In the genomic region with DNA sequence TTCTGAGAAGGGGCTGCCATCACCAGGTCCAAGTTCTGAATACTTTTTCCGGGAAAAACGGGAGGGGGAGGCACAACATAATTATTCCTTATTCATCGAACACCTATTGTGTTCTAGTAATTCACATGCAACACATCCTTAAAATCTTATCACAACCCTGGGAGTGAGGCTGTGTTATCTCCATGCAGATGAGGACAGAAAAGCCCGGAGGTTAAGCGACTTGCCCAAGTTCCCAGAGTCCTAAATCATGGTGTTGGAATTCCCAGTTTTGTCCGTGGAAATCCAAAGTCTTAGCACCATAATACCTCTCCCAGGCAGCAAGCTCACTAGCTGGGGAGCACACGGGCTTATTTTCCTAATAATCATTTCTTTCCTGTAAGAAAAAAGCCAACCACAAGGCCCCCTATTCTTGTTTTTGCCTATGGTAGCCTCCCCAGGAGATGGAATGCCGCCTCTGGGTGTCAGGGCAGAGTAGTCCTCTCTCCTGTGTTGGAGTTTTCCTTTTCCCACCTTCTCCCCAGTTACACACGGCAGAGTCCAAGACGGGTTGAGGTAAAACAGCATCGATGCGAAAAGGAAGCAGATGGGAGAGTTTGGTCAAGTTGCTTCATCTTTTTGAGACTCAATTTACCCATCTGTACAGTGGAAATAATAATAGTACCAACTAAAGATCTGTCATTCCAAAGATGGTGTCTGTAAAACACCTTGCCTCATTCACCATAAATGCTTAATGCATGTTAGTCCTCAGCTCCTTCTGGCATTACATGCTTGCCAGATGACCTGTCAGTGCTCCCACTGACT, we compare ENCODE assay signal across 8 cellular contexts.
DNase-seq lines count a peak whose midpoint lies in the region; ATAC-seq and TF ChIP-seq lines count a peak whose summit lies in the region.

No MANE protein-coding gene starts in this region.

- H3K36me3 ChIP-seq in ACC112 (ENCODE audit: insufficient read depth, low read length) = no peaks in the 10 kb centered on the region
- H3K36me3 ChIP-seq in NT2/D1 (ENCODE audit: insufficient read depth, insufficient read length, low read length) = peaks cover 4% of the 10 kb centered on the region

- peak overlapping the region; percentile 84 to 93 (median 87) for H3K4me3 Mint-ChIP-seq in nephron

- TF ChIP-seq CTCF in epithelial cell of proximal tubule (conservative IDR thresholded peaks at IDR 0.05; ENCODE audit: low read depth, low read length) = peak; percentile 35
- no peak for TF ChIP-seq CTCF in nephron (IDR thresholded peaks at IDR 0.05; ENCODE audit: unreplicated experiment in 3 of 3)

- no peaks in the 10 kb centered on the region for H3K79me2 ChIP-seq in ACC112 (ENCODE audit: control insufficient read depth, insufficient read depth, low read length, unreplicated experiment)

- H3K27me3 ChIP-seq in ACC112 (ENCODE audit: insufficient read depth, low read length) (no peaks in the 10 kb centered on the region), NT2/D1 (ENCODE audit: insufficient read depth, insufficient read length) (peaks cover 6% of the 10 kb centered on the region)

- no peak for ATAC-seq in HG03469 (IDR thresholded peaks at IDR 0.05; ENCODE audit: unreplicated experiment)

- H3K4me3 ChIP-seq in ACC112 (ENCODE audit: low read depth, low read length) (peak overlapping the region; percentile 96), NT2/D1 (ENCODE audit: insufficient read length, low read depth) (peak overlapping the region; percentile 53), epithelial cell of proximal tubule (ENCODE audit: low read depth, low read length) (peak overlapping the region; percentile 83)

- H3K9me3 Mint-ChIP-seq in nephron = no peaks in the 10 kb centered on the region

- no peaks in the 10 kb centered on the region for H3K9me3 ChIP-seq in NT2/D1 (ENCODE audit: insufficient read depth, low read length)

- peaks cover 62% of the 10 kb centered on the region for H3K4me1 Mint-ChIP-seq in nephron

- H3K4me1 ChIP-seq in ACC112 (ENCODE audit: control insufficient read depth, insufficient read depth, low read length, unreplicated experiment) (peaks cover 4% of the 10 kb centered on the region), NT2/D1 (ENCODE audit: insufficient read depth, insufficient read length) (peaks cover 11% of the 10 kb centered on the region)

- H3K27ac ChIP-seq in ACC112 (ENCODE audit: low read depth, low read length) = no peak overlapping the region

- DNase-seq in NT2/D1 (ENCODE audit: low read depth, low spot score) (no peak), epithelial cell of proximal tubule (ENCODE audit: low read depth) (no peak), nucleus accumbens (lab: John Stamatoyannopoulos, UW) (no peak), NCI-H2171 treated with DMSO at 0.1 percent for 48 hours (lab: John Stamatoyannopoulos, UW) (no peak), A172 (ENCODE audit: low spot score) (no peak)

- H3K27ac Mint-ChIP-seq in nephron = peak overlapping the region; percentile 68 to 87 (median 75)

- H2AFZ ChIP-seq in ACC112 (ENCODE audit: low read length, unreplicated experiment) = peak overlapping the region; percentile 14

- peak overlapping the region; percentile 72 for H3K9ac ChIP-seq in NT2/D1 (ENCODE audit: insufficient read length, low read depth)

- H3K27me3 Mint-ChIP-seq in nephron (ENCODE audit: low read depth) = peaks cover 7% of the 10 kb centered on the region

- no peaks in the 10 kb centered on the region for H3K36me3 Mint-ChIP-seq in nephron (ENCODE audit: low read depth)
